18 cellular contexts compared by ENCODE assay signal in the genomic region with DNA sequence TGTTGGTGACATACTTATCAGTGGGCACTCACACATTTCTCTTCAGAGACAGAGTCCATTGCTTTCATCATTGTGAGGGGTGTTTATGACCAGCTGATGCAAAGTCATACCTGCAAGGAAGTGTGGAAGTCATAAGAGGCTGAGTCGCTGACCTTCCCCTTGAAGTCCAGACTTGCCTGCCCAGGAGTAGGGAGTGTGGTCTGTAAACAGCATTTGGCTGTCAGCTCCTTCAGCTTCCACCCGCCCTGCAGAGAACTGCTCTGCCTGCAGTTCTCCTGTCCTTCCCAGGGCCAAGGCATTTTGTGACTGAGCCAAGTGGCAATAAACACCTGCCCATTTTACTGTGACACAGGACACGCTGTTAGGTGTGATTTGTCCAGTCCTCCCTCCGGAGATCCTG.
DNase-seq lines count a peak whose midpoint lies in the region; ATAC-seq and TF ChIP-seq lines count a peak whose summit lies in the region.
"Had no signal": no experiment of that assay in that cellular context is flagged by ENCODE, and none has a peak within 500 bp of the region (broad histone marks: within the 10 kb centered on the region; RNA-seq: fewer than 3 reads in every experiment).

No MANE protein-coding gene starts in this region.

- H3K27me3 ChIP-seq in body of pancreas (no peaks in the 10 kb centered on the region), osteoblast (ENCODE audit: insufficient read depth, low read length) (no peaks in the 10 kb centered on the region)
- H3K27me3 ChIP-seq: BE2C had no signal

- peak in 3 of 4 donors; percentile 5 to 39 (median 10) for DNase-seq in body of pancreas
- peak; percentile 82 for DNase-seq in epithelial cell of prostate (ENCODE audit: low read depth, low spot score)
- DNase-seq in osteoblast (ENCODE audit: insufficient read length, low spot score, missing footprints) = peak; percentile 26
- DNase-seq in GM19240 (ENCODE audit: insufficient read length, low spot score) = no peak
- no peak for DNase-seq in NCI-H1417 (lab: John Stamatoyannopoulos, UW)
- DNase-seq: ACHN; BE2C; C1 segment of cervical spinal cord; Caco-2; CD4-positive, CD25-positive, alpha-beta regulatory T cell; DMS79; GDM1; GOT3; H7; HFFc6 had no signal

- H3K79me2 ChIP-seq in osteoblast (ENCODE audit: insufficient read depth, low read length) = no peaks in the 10 kb centered on the region

- no peak for TF ChIP-seq POLR2A in body of pancreas (IDR thresholded peaks at IDR 0.05)

- H3K4me1 ChIP-seq in body of pancreas = peaks cover 24% of the 10 kb centered on the region
- H3K4me1 ChIP-seq in osteoblast (ENCODE audit: insufficient read depth, low read length) = no peaks in the 10 kb centered on the region
- H3K4me1 ChIP-seq: BE2C, Caco-2 had no signal

- no peak for TF ChIP-seq CTCF in body of pancreas (IDR thresholded peaks at IDR 0.05)
- no peak for TF ChIP-seq CTCF in osteoblast (IDR thresholded peaks at IDR 0.05; ENCODE audit: extremely low read depth, low read depth, low read length)

- H3K9me3 ChIP-seq in body of pancreas = no peaks in the 10 kb centered on the region
- no peaks in the 10 kb centered on the region for H3K9me3 ChIP-seq in osteoblast (ENCODE audit: low read depth, low read length)
- H3K9me3 ChIP-seq: BE2C, Caco-2 had no signal

- H3K4me2 ChIP-seq in osteoblast (ENCODE audit: insufficient read depth, low read length) = no peak overlapping the region

- intact Hi-C loops in body of pancreas (cut with DNase I) = no loop called here

- no peaks in the 10 kb centered on the region for H4K20me1 ChIP-seq in osteoblast (ENCODE audit: insufficient read depth, low read length)

- no peak overlapping the region for H2AFZ ChIP-seq in osteoblast (ENCODE audit: low read length)

- H3K27ac ChIP-seq in body of pancreas = no peak overlapping the region
- no peak overlapping the region for H3K27ac ChIP-seq in epithelial cell of prostate
- H3K27ac ChIP-seq in osteoblast (ENCODE audit: low read depth, low read length) = no peak overlapping the region

- ATAC-seq in body of pancreas (no peak), HG03520 (IDR thresholded peaks at IDR 0.05; ENCODE audit: unreplicated experiment) (no peak)
- ATAC-seq: HCT116, HepG2 had no signal

- H3K4me3 ChIP-seq in body of pancreas = no peak overlapping the region
- no peak overlapping the region for H3K4me3 ChIP-seq in osteoblast (ENCODE audit: insufficient read depth, low read length)

- 19 to 38% methylated on average over 4 of the region's 4 CpGs for WGBS in body of pancreas, 2 donors

- no peaks in the 10 kb centered on the region for H3K36me3 ChIP-seq in body of pancreas (replicated peaks in 1 of 2; ENCODE audit: insufficient read depth in 1 of 2, low read depth in 2 of 2)
- no peaks in the 10 kb centered on the region for H3K36me3 ChIP-seq in osteoblast (ENCODE audit: insufficient read depth, low read length)
- H3K36me3 ChIP-seq: BE2C had no signal

Comparison
In these comparisons a context has a peak if more than half of its experiments do, and no peak if none do; other contexts are left out.
1. DNase-seq: peak in body of pancreas (3 of 4), epithelial cell of prostate (single experiment) and osteoblast (single experiment); none in GM19240 (single experiment) and NCI-H1417 (0 of 3).